In the genomic region with DNA sequence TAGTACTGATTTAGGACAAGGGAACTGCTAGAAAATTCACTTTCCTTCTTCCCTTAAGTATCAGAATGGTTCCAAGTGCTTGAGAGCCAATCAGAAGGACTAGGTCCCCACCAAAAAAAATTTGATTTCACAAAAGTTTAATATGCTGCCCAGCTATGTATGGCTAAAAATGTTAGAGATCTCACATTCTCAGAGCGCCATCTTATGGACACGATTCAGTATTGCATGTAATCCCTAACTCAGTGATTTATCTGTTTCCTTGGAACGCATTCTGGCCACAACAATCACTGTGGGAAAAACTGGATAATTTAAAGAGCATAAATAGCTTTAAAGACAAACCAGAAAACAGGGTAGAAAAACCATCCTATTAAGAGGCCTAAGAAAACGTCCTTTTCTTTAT, we compare ENCODE assay signal across 8 cellular contexts.
A peak's percentile ranks its signal among the peaks of the same experiment; 100 is the strongest.
DNase-seq lines count a peak whose midpoint lies in the region; ATAC-seq, FAIRE-seq and TF ChIP-seq lines count a peak whose summit lies in the region.

No MANE protein-coding gene starts in this region.

- no peak overlapping the region for H3K9ac ChIP-seq in SU-DHL-6 (ENCODE audit: low read length)

- TF ChIP-seq CTCF in SU-DHL-6 (IDR thresholded peaks at IDR 0.05; ENCODE audit: insufficient read depth, low read length, poor library complexity, severe bottlenecking): peak; percentile 27
- TF ChIP-seq CTCF in sigmoid colon (IDR thresholded peaks at IDR 0.05): peak; percentile 54 to 71 (median 54)

- peak; percentile 34 for DNase-seq in D341Med (ENCODE audit: low spot score)
- DNase-seq in HTR-8/SVneo (ENCODE audit: insufficient read length, low spot score): peak; percentile 3
- peak; percentile 25 for DNase-seq in glomerular visceral epithelial cell (ENCODE audit: extremely low spot score)
- DNase-seq in sigmoid colon: no peak
- no peak for DNase-seq in GM19238 (ENCODE audit: insufficient read length, low spot score)

- intact Hi-C loops in sigmoid colon (cut with DNase I): loop anchor here (5.0 to 10.0 kb wide), 3 partner anchors 338 to 696 kb away; no protein-coding TSS in a partner anchor

- FAIRE-seq in HTR-8/SVneo (lab: Jason Lieb, UNC): no peak

- no peak for TF ChIP-seq POLR2A in sigmoid colon (IDR thresholded peaks at IDR 0.05)

- no peak for TF ChIP-seq EP300 in sigmoid colon (IDR thresholded peaks at IDR 0.05)

- no peaks in the 10 kb centered on the region for H3F3A ChIP-seq in SU-DHL-6 (ENCODE audit: insufficient read depth)

- H3K79me2 ChIP-seq in SU-DHL-6 (ENCODE audit: insufficient read depth, low read length): no peaks in the 10 kb centered on the region

- no peaks in the 10 kb centered on the region for H3K9me3 ChIP-seq in SU-DHL-6 (ENCODE audit: insufficient read depth, low read length)
- H3K9me3 ChIP-seq in sigmoid colon: no peaks in the 10 kb centered on the region

- WGBS in sigmoid colon, 2 donors: 1 to 2% methylated on average over 4 of the region's 4 CpGs

- H3K36me3 ChIP-seq in SU-DHL-6 (ENCODE audit: low read length): no peaks in the 10 kb centered on the region
- no peaks in the 10 kb centered on the region for H3K36me3 ChIP-seq in sigmoid colon

- H3K4me3 ChIP-seq in SU-DHL-6 (ENCODE audit: insufficient read depth, low read length, poor library complexity, severe bottlenecking): no peak overlapping the region
- no peak overlapping the region for H3K4me3 ChIP-seq in sigmoid colon

- no peak overlapping the region for H3K4me2 ChIP-seq in SU-DHL-6 (ENCODE audit: low read depth, low read length, poor library complexity, severe bottlenecking)

- ATAC-seq in HG02973 (IDR thresholded peaks at IDR 0.05; ENCODE audit: unreplicated experiment): no peak
- no peak for ATAC-seq in GM19035 (IDR thresholded peaks at IDR 0.05; ENCODE audit: unreplicated experiment)

- H3K27me3 ChIP-seq in SU-DHL-6 (ENCODE audit: low read length) (no peaks in the 10 kb centered on the region), sigmoid colon (no peaks in the 10 kb centered on the region)

- no peaks in the 10 kb centered on the region for H3K9me2 ChIP-seq in SU-DHL-6 (replicated peaks; ENCODE audit: insufficient read depth, low read length)

- H4K20me1 ChIP-seq in SU-DHL-6 (ENCODE audit: low read depth, low read length): no peaks in the 10 kb centered on the region

- no peak overlapping the region for H2AFZ ChIP-seq in SU-DHL-6 (ENCODE audit: low read depth, low read length, severe bottlenecking)

- H3K27ac ChIP-seq in SU-DHL-6 (ENCODE audit: low read depth, low read length) (no peak overlapping the region), sigmoid colon (no peak overlapping the region)

- peaks cover 0 to 9% (median 0%) of the 10 kb centered on the region in 4 donors for H3K4me1 ChIP-seq in sigmoid colon

Comparison
In these comparisons a context has a peak if more than half of its experiments do, and no peak if none do; other contexts are left out.
1. DNase-seq: peak in D341Med (single experiment), HTR-8/SVneo (single experiment) and glomerular visceral epithelial cell (single experiment); none in sigmoid colon (single experiment) and GM19238 (single experiment).